Comparison of ENCODE assay signal across 12 cellular contexts in the genomic region with DNA sequence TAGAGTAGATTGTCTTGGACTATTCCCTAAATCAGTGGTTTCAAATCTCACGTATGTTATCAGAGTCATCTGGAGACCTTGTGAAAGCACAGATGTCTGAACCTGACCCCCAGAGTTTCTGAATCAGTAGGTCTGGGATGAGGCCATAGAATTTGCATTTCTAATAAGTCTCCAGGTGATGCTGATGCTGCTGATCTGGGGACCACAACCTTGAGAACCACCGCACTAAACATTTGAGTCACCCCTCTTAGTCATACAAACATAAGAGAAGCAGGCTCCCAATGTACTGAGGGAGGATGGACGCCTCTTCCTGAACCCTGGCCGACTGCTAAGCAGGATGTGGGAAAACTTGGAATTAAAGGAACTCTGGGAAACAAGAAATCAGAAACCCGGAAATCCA.
DNase-seq lines count a peak whose midpoint lies in the region; ATAC-seq and TF ChIP-seq lines count a peak whose summit lies in the region.
"Had no signal": no experiment of that assay in that cellular context is flagged by ENCODE, and none has a peak within 500 bp of the region (broad histone marks: within the 10 kb centered on the region; RNA-seq: fewer than 3 reads in every experiment).

No MANE protein-coding gene starts in this region.

- CTCF ChIA-PET in naive thymus-derived CD4-positive, alpha-beta T cell (lab: Charles Lee) = interaction anchor here (0.6 kb wide), 1 partner anchor 172 kb away, joined by 4 read pairs; no protein-coding TSS in a partner anchor

- WGBS in upper lobe of left lung, 2 donors = 74 to 95% methylated on average over 5 of the region's 5 CpGs

- peaks cover 0 to 4% (median 0%) of the 10 kb centered on the region in 5 donors for H3K27me3 Mint-ChIP-seq in naive thymus-derived CD4-positive, alpha-beta T cell

- H3K27ac ChIP-seq in foreskin keratinocyte (peak overlapping the region; percentile 10), upper lobe of left lung (no peak overlapping the region)
- no peak overlapping the region for H3K27ac ChIP-seq in naive thymus-derived CD4-positive, alpha-beta T cell (ENCODE audit: low read depth, low read length)
- H3K27ac ChIP-seq: psoas muscle, testis had no signal

- peak overlapping the region in 1 of 9 donors; percentile 75 for H3K27ac Mint-ChIP-seq in naive thymus-derived CD4-positive, alpha-beta T cell

- no peaks in the 10 kb centered on the region for H3K36me3 ChIP-seq in upper lobe of left lung
- no peaks in the 10 kb centered on the region for H3K36me3 ChIP-seq in naive thymus-derived CD4-positive, alpha-beta T cell (ENCODE audit: control insufficient read depth in 2 of 3, insufficient read depth in 3 of 3, low read length in 3 of 3)

- no peak for TF ChIP-seq POLR2A in upper lobe of left lung (IDR thresholded peaks at IDR 0.05)

- H3K4me1 Mint-ChIP-seq in naive thymus-derived CD4-positive, alpha-beta T cell = peaks cover 9 to 25% (median 12%) of the 10 kb centered on the region in 7 donors

- intact Hi-C loops in naive thymus-derived CD4-positive, alpha-beta T cell (cut with micrococcal nuclease) = no loop called here

- H3K9me3 Mint-ChIP-seq in naive thymus-derived CD4-positive, alpha-beta T cell = peaks cover 0 to 8% (median 0%) of the 10 kb centered on the region in 11 donors
- H3K9me3 Mint-ChIP-seq: activated T-helper 1 cell treated with anti-CD3 and anti-CD28 coated beads, Interleukin-12 subunit alpha, Interleukin-12 subunit beta, Interleukin-2, Interleukin-4 antibody, amounts not matched to agents 30 ng/mL and 10 ng/mL and 1 ng/mL, durations not matched to agents 14 hours and 24 hours and 36 hours had no signal

- no peak overlapping the region for H3K4me3 Mint-ChIP-seq in naive thymus-derived CD4-positive, alpha-beta T cell

- DNase-seq in foreskin keratinocyte (peak; percentile 73 to 83), upper lobe of left lung (no peak), NCI-H1105 (lab: John Stamatoyannopoulos, UW) (no peak), cerebellar nuclear complex (lab: John Stamatoyannopoulos, UW) (no peak)
- DNase-seq in naive thymus-derived CD4-positive, alpha-beta T cell = no peak
- DNase-seq: NCI-H510A treated with DMSO at 0.1 percent for 48 hours, psoas muscle, testis had no signal

- ATAC-seq in GM18870 (IDR thresholded peaks at IDR 0.05; ENCODE audit: unreplicated experiment) = peak; percentile 71
- ATAC-seq in GM21825 (IDR thresholded peaks at IDR 0.05; ENCODE audit: unreplicated experiment) = peak; percentile 78
- peak; percentile 57 for ATAC-seq in HG03558 (IDR thresholded peaks at IDR 0.05; ENCODE audit: extremely low read depth, unreplicated experiment)
- peak; percentile 91 for ATAC-seq in foreskin keratinocyte
- no peak for ATAC-seq in upper lobe of left lung (ENCODE audit: low FRiP score in 2 of 2)
- ATAC-seq in naive thymus-derived CD4-positive, alpha-beta T cell = no peak
- ATAC-seq: psoas muscle had no signal

- TF ChIP-seq EP300 in upper lobe of left lung (IDR thresholded peaks at IDR 0.05) = no peak

- POLR2A ChIA-PET in naive thymus-derived CD4-positive, alpha-beta T cell (lab: Charles Lee) = no interaction called here

- no peak overlapping the region for H3K4me3 ChIP-seq in upper lobe of left lung
- no peak overlapping the region for H3K4me3 ChIP-seq in naive thymus-derived CD4-positive, alpha-beta T cell (ENCODE audit: low read length)
- H3K4me3 ChIP-seq: psoas muscle, testis had no signal

- H3K9me3 ChIP-seq in upper lobe of left lung = no peaks in the 10 kb centered on the region
- no peaks in the 10 kb centered on the region for H3K9me3 ChIP-seq in naive thymus-derived CD4-positive, alpha-beta T cell (ENCODE audit: control insufficient read depth in 2 of 3, low read length in 3 of 3)
- H3K9me3 ChIP-seq: psoas muscle, testis had no signal

- no peaks in the 10 kb centered on the region for H3K27me3 ChIP-seq in foreskin keratinocyte
- no peaks in the 10 kb centered on the region for H3K27me3 ChIP-seq in upper lobe of left lung
- no peaks in the 10 kb centered on the region for H3K27me3 ChIP-seq in naive thymus-derived CD4-positive, alpha-beta T cell (ENCODE audit: control insufficient read depth in 2 of 2, insufficient read depth in 2 of 2, low read length in 2 of 2)
- H3K27me3 ChIP-seq: testis had no signal

- peaks cover 12% of the 10 kb centered on the region for H3K4me1 ChIP-seq in foreskin keratinocyte
- no peaks in the 10 kb centered on the region for H3K4me1 ChIP-seq in upper lobe of left lung
- peaks cover 4 to 8% of the 10 kb centered on the region in 2 donors for H3K4me1 ChIP-seq in naive thymus-derived CD4-positive, alpha-beta T cell (ENCODE audit: control insufficient read depth in 2 of 2, insufficient read depth in 2 of 2, low read length in 2 of 2)
- H3K4me1 ChIP-seq: psoas muscle had no signal

- TF ChIP-seq CTCF in foreskin keratinocyte (conservative IDR thresholded peaks at IDR 0.05) (no peak), upper lobe of left lung (IDR thresholded peaks at IDR 0.05) (no peak)

- H3K36me3 Mint-ChIP-seq in naive thymus-derived CD4-positive, alpha-beta T cell = peaks cover 0 to 22% (median 0%) of the 10 kb centered on the region in 5 donors

Comparison
In these comparisons a context has a peak if more than half of its experiments do, and no peak if none do; other contexts are left out.
1. ATAC-seq: peak in GM18870 (single experiment), GM21825 (single experiment), HG03558 (single experiment) and foreskin keratinocyte (single experiment); none in upper lobe of left lung (0 of 2) and naive thymus-derived CD4-positive, alpha-beta T cell (single experiment).
2. DNase-seq: peak in foreskin keratinocyte (2 of 2); none in upper lobe of left lung (0 of 2), NCI-H1105 (single experiment), naive thymus-derived CD4-positive, alpha-beta T cell (0 of 9) and cerebellar nuclear complex (0 of 2).